In the genomic region with DNA sequence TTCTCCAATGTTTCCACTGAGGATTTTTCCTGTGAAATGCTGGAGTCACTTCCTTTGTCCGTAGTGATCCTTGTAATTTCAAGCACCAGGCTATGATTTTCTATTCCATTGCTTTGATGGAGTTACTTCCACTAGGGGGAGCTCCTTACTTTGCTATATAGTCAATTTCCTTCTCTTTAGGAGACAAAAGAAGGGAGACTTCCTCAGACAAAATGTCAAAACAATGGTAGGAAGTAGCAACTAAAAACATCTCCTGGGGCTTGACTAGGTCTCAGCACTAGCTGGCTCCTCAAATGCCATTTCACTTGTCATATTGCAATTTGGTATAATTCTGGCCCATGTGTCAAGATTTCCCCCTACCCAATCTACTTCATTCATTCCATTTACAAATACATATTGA, we compare ENCODE assay signal across 9 cellular contexts. TPM values are rescaled to one million over a fixed set of nuclear protein-coding genes. Genes with fewer than 3 reads are reported as not detected.
DNase-seq lines count a peak whose midpoint lies in the region; TF ChIP-seq lines count a peak whose summit lies in the region.
"Had no signal": no experiment of that assay in that cellular context is flagged by ENCODE, and none has a peak within 500 bp of the region (broad histone marks: within the 10 kb centered on the region; RNA-seq: fewer than 3 reads in every experiment).

No MANE protein-coding gene starts in this region.

- CTCF ChIA-PET in activated CD4-positive, alpha-beta memory T cell treated with anti-CD3 and anti-CD28 coated beads for 36 hours (lab: Charles Lee): interaction anchor here (0.6 to 4.3 kb wide), 13 partner anchors 8 to 343 kb away, joined by 3 to 38 read pairs (median 4); no protein-coding TSS in a partner anchor

- DNase-seq in DMS114 treated with DMSO at 0.1 percent for 48 hours (lab: John Stamatoyannopoulos, UW; ENCODE audit: unreplicated experiment) (peak; percentile 11), HuH-7 (ENCODE audit: low spot score) (peak; percentile 40), NOMO-1 treated with DMSO at 0.1 percent for 48 hours (lab: John Stamatoyannopoulos, UW; ENCODE audit: unreplicated experiment) (peak; percentile 65), coronary artery (ENCODE audit: low spot score) (no peak), medulla oblongata (ENCODE audit: extremely low spot score) (peak; percentile 77), activated T-cell treated with anti-CD3 and anti-CD28 coated beads for 4 hours (no peak)
- DNase-seq in effector memory CD4-positive, alpha-beta T cell: no peak
- no peak for DNase-seq in activated CD4-positive, alpha-beta memory T cell treated with anti-CD3 and anti-CD28 coated beads for 36 hours

- TF ChIP-seq CTCF in coronary artery (IDR thresholded peaks at IDR 0.05): peak; percentile 58

- H3K27me3 ChIP-seq in effector memory CD4-positive, alpha-beta T cell (replicated peaks; ENCODE audit: control insufficient read depth, insufficient read depth, low read length, poor library complexity, severe bottlenecking): no peaks in the 10 kb centered on the region
- H3K27me3 ChIP-seq: SJCRH30 had no signal

- H3K9me3 Mint-ChIP-seq in activated CD4-positive, alpha-beta memory T cell treated with anti-CD3 and anti-CD28 coated beads for 36 hours: no peaks in the 10 kb centered on the region

- no peaks in the 10 kb centered on the region for H3K36me3 ChIP-seq in effector memory CD4-positive, alpha-beta T cell (ENCODE audit: control insufficient read depth, insufficient read depth, low read length)
- H3K36me3 ChIP-seq: SJCRH30 had no signal

- no peaks in the 10 kb centered on the region for H3K4me1 Mint-ChIP-seq in activated CD4-positive, alpha-beta memory T cell treated with anti-CD3 and anti-CD28 coated beads for 36 hours (ENCODE audit: low read depth)

- H3K4me3 ChIP-seq in coronary artery: no peak overlapping the region
- no peak overlapping the region for H3K4me3 ChIP-seq in effector memory CD4-positive, alpha-beta T cell (ENCODE audit: insufficient read depth, low read depth, low read length, poor library complexity, severe bottlenecking)
- H3K4me3 ChIP-seq: SJCRH30 had no signal

- intact Hi-C loops in activated CD4-positive, alpha-beta memory T cell treated with anti-CD3 and anti-CD28 coated beads for 36 hours (cut with micrococcal nuclease): loop anchor here (1.0 to 2.0 kb wide), 3 partner anchors 161 to 419 kb away; no protein-coding TSS in a partner anchor

- H3K9me3 ChIP-seq in effector memory CD4-positive, alpha-beta T cell (ENCODE audit: control insufficient read depth, low read length): no peaks in the 10 kb centered on the region
- H3K9me3 ChIP-seq: SJCRH30 had no signal

- no peak overlapping the region for H3K27ac ChIP-seq in coronary artery
- H3K27ac ChIP-seq in effector memory CD4-positive, alpha-beta T cell (ENCODE audit: insufficient read depth, low read length, poor library complexity, severe bottlenecking): no peak overlapping the region
- H3K27ac ChIP-seq: SJCRH30 had no signal

- H3K27ac Mint-ChIP-seq in activated CD4-positive, alpha-beta memory T cell treated with anti-CD3 and anti-CD28 coated beads for 36 hours: no peak overlapping the region

- POLR2A ChIA-PET in activated CD4-positive, alpha-beta memory T cell treated with anti-CD3 and anti-CD28 coated beads for 36 hours (lab: Charles Lee): no interaction called here

- no peaks in the 10 kb centered on the region for H3K36me3 Mint-ChIP-seq in activated CD4-positive, alpha-beta memory T cell treated with anti-CD3 and anti-CD28 coated beads for 36 hours

- peaks cover 2% of the 10 kb centered on the region for H3K27me3 Mint-ChIP-seq in activated CD4-positive, alpha-beta memory T cell treated with anti-CD3 and anti-CD28 coated beads for 36 hours

- H3K4me3 Mint-ChIP-seq in activated CD4-positive, alpha-beta memory T cell treated with anti-CD3 and anti-CD28 coated beads for 36 hours: no peak overlapping the region

- no peaks in the 10 kb centered on the region for H3K4me1 ChIP-seq in effector memory CD4-positive, alpha-beta T cell (ENCODE audit: control insufficient read depth, insufficient read depth, low read length, poor library complexity, severe bottlenecking)
- H3K4me1 ChIP-seq: SJCRH30 had no signal

RNA-seq across cellular contexts. Expression of gene ZCCHC12, which starts 24.1 kb away (rescaled TPM):
- total RNA-seq in activated CD4-positive, alpha-beta memory T cell treated with anti-CD3 and anti-CD28 coated beads for 36 hours: 1 to 10 TPM; 3.1 to 3.3 TPM

Comparison
In these comparisons a context has a peak if more than half of its experiments do, and no peak if none do; other contexts are left out.
1. DNase-seq: peak in DMS114 treated with DMSO at 0.1 percent for 48 hours (single experiment), HuH-7 (single experiment), NOMO-1 treated with DMSO at 0.1 percent for 48 hours (single experiment) and medulla oblongata (single experiment); none in coronary artery (single experiment), effector memory CD4-positive, alpha-beta T cell (0 of 3), activated T-cell treated with anti-CD3 and anti-CD28 coated beads for 4 hours (single experiment) and activated CD4-positive, alpha-beta memory T cell treated with anti-CD3 and anti-CD28 coated beads for 36 hours (single experiment).